In genomic region chr1:31122101-31122735, GRCh38 we compare ENCODE assay signal across 1 cellular context.
TF ChIP-seq lines count a peak whose summit lies in the region.

No MANE protein-coding gene starts in this region.

TF ChIP-seq in HepG2, 621 proteins besides CTCF, POLR2A, EP300 and RAD21 (continued from another document):
- TF ChIP-seq ZNF770 (CRISPR knock-in tag; IDR thresholded peaks at IDR 0.05) (peak; percentile 68; the same call in 1 of the 2 replicates), ZNF367 (CRISPR knock-in tag; IDR thresholded peaks at IDR 0.05; ENCODE audit: borderline replicate concordance) (no peak), ZNF121 (CRISPR knock-in tag; IDR thresholded peaks at IDR 0.05) (0 out of 2 replicates have a peak, but pooled peaks have one; percentile 43)
